8 cellular contexts compared by ENCODE assay signal in the genomic region with DNA sequence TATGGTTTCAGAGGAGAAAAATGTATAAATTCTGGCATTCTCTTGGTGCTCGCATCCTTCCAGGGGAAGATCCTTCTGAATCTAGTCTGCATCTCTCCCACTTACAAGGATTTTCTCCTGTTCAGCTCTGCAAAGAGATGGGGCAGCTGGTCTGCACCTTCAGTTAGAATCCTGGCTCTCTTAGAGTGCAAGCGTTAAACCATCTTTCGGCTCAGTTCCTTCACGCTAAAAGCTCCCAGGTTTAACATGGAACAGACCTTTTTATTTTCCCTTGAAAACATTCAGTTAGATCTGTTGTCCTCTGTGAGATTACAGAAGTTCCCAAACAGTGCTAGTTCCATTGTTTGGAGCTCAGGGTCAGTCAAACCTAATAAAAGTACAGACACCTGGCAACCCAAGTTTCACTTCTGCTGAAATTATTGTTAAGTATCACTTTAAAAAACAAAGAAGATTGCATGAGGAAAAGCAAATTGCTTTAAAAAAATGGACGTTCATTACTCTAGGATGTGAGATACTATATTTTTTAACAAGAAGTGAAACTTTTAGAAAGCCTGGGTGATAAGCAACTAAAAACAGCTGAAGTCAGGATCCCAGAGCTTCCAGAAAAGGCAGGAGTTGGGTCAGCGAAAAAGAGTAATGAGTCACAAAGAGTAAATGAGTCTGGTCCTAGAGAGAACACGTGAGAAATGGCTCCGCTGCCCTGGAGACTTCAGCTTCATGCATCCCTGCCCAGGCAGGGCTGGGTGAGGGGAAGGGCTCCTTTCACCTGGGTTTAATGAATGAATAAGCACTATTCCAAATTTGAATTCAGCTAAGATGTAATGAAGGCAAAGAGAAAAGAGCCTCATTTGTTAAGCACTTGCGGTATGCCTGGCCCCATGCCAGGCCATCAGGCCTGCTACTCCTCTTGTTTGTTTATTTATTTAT.
A peak's percentile ranks its signal among the peaks of the same experiment; 100 is the strongest.
DNase-seq lines count a peak whose midpoint lies in the region; ATAC-seq and TF ChIP-seq lines count a peak whose summit lies in the region.

No MANE protein-coding gene starts in this region.

- peaks cover 68% of the 10 kb centered on the region for H3K79me2 ChIP-seq in OCI-LY3 (ENCODE audit: low read length)

- H3K4me1 ChIP-seq in OCI-LY3 (ENCODE audit: low read length) = peaks cover 77% of the 10 kb centered on the region

- no peaks in the 10 kb centered on the region for H4K20me1 ChIP-seq in OCI-LY3 (ENCODE audit: insufficient read depth, low read length)

- H3K4me2 ChIP-seq in OCI-LY3 (ENCODE audit: low read length) = peak overlapping the region; percentile 81

- no peaks in the 10 kb centered on the region for H3K9me3 ChIP-seq in OCI-LY3 (ENCODE audit: insufficient read depth, low read length)

- ATAC-seq in HG02852 (IDR thresholded peaks at IDR 0.05; ENCODE audit: unreplicated experiment) = peak; percentile 72
- peak; percentile 15 for ATAC-seq in sciatic nerve

- H3K27me3 ChIP-seq in OCI-LY3 (ENCODE audit: low read depth, low read length) = no peaks in the 10 kb centered on the region

- H3K36me3 ChIP-seq in OCI-LY3 (replicated peaks; ENCODE audit: low read depth, low read length) = peaks cover 23% of the 10 kb centered on the region

- no peak overlapping the region for H2AFZ ChIP-seq in OCI-LY3 (ENCODE audit: low read depth, low read length)

- intact Hi-C loops in sciatic nerve (cut with DNase I) = no loop called here

- H3K4me3 ChIP-seq in OCI-LY3 (ENCODE audit: low read length) (peak overlapping the region; percentile 74), fibroblast of pulmonary artery (replicated peaks; ENCODE audit: low read depth, low read length) (no peak overlapping the region)

- DNase-seq in NCI-H2107 treated with DMSO at 0.1 percent for 48 hours (lab: John Stamatoyannopoulos, UW; ENCODE audit: unreplicated experiment) (peak; percentile 69), NCI-H2107 (lab: John Stamatoyannopoulos, UW) (no peak), fibroblast of pulmonary artery (ENCODE audit: low read depth) (peak; percentile 72), sciatic nerve (ENCODE audit: low spot score) (no peak), OCI-M1 (lab: John Stamatoyannopoulos, UW) (no peak), NCI-H187 treated with DMSO at 0.1 percent for 48 hours (lab: John Stamatoyannopoulos, UW) (no peak)

- TF ChIP-seq CTCF in OCI-LY3 (IDR thresholded peaks at IDR 0.05; ENCODE audit: low read depth, low read length) (no peak), fibroblast of pulmonary artery (IDR thresholded peaks at IDR 0.05; ENCODE audit: low read length, missing control alignments) (no peak)

- H3K27ac ChIP-seq in OCI-LY3 (ENCODE audit: low read length) = peak overlapping the region; percentile 95

- H3K9ac ChIP-seq in OCI-LY3 (ENCODE audit: low read length) = peak overlapping the region; percentile 84

Comparison
In these comparisons a context has a peak if more than half of its experiments do, and no peak if none do; other contexts are left out.
1. DNase-seq: peak in NCI-H2107 treated with DMSO at 0.1 percent for 48 hours (single experiment) and fibroblast of pulmonary artery (single experiment); none in NCI-H2107 (single experiment), sciatic nerve (single experiment), OCI-M1 (single experiment) and NCI-H187 treated with DMSO at 0.1 percent for 48 hours (single experiment).